ENCODE assay signal across 12 cellular contexts in the genomic region with DNA sequence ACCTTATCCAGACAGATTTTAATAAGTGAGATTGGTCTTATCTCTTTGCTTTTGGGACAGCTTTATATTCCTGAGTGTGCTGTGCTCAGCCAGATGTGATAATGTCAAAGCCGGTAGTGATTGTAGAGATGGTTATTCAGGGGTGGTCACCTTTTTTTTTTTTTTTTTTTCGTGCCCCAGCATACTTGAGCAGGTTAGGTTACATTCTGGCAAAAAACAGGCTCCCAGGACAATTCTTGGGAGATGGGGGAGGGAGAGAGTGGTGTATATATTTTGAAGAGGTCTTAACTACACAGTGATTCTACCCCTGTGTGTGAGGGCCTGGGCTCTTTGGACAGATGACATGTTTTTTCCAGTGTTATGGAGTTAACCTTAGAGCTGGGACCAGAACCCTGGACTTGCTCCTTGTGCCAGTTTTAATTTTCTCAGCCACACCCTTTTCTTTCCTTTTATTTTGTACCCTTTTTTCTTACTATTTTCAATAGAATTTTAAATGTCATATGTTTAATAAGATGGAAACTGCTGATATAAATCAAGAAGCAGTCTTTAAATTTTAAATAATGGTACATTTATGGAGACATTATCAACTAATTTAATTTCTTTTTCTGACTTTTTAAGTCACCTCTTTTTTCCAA.
DNase-seq lines count a peak whose midpoint lies in the region; ATAC-seq, FAIRE-seq and TF ChIP-seq lines count a peak whose summit lies in the region.
"Had no signal": no experiment of that assay in that cellular context is flagged by ENCODE, and none has a peak within 500 bp of the region (broad histone marks: within the 10 kb centered on the region; RNA-seq: fewer than 3 reads in every experiment).

No MANE protein-coding gene starts in this region.

- H2AK5ac ChIP-seq in trophoblast cell (ENCODE audit: low read length): no peak overlapping the region

- no peak for ATAC-seq in HG03565 (IDR thresholded peaks at IDR 0.05; ENCODE audit: unreplicated experiment)
- ATAC-seq in right lobe of liver: no peak

- H3K14ac ChIP-seq in trophoblast cell (ENCODE audit: low read length): no peak overlapping the region

- no peak overlapping the region for H2AFZ ChIP-seq in trophoblast cell (ENCODE audit: insufficient read depth, low read length, poor library complexity)

- no peak overlapping the region for H3K4me3 Mint-ChIP-seq in T-helper 1 cell treated with Interleukin-12 subunit alpha and Interleukin-12 subunit beta and Interleukin-4 antibody, amounts not matched to agents 30 μg/mL and 1 μg/mL, for 36 hours
- H3K4me3 Mint-ChIP-seq in chondrocyte (ENCODE audit: unreplicated experiment): no peak overlapping the region

- no peaks in the 10 kb centered on the region for H3K9me3 ChIP-seq in HEK293 (ENCODE audit: control insufficient read depth, insufficient read depth, low read depth, low read length)
- no peaks in the 10 kb centered on the region for H3K9me3 ChIP-seq in trophoblast cell (ENCODE audit: insufficient read depth, low read depth, low read length)
- H3K9me3 ChIP-seq in kidney (ENCODE audit: control insufficient read depth in 1 of 2, low read length in 2 of 2): no peaks in the 10 kb centered on the region
- no peaks in the 10 kb centered on the region for H3K9me3 ChIP-seq in right lobe of liver

- no peaks in the 10 kb centered on the region for H3K9me3 Mint-ChIP-seq in T-helper 1 cell treated with Interleukin-12 subunit alpha and Interleukin-12 subunit beta and Interleukin-4 antibody, amounts not matched to agents 30 μg/mL and 1 μg/mL, for 36 hours
- no peaks in the 10 kb centered on the region for H3K9me3 Mint-ChIP-seq in chondrocyte (ENCODE audit: low read depth)

- TF ChIP-seq POLR2A in right lobe of liver (IDR thresholded peaks at IDR 0.05): no peak

- POLR2A ChIA-PET in HEK293 (lab: Yijun Ruan, JAX): interaction anchor here (0.8 kb wide), 1 partner anchor 109 kb away, joined by 3 read pairs; no protein-coding TSS in a partner anchor

- H3K27ac Mint-ChIP-seq in T-helper 1 cell treated with Interleukin-12 subunit alpha and Interleukin-12 subunit beta and Interleukin-4 antibody, amounts not matched to agents 30 μg/mL and 1 μg/mL, for 36 hours: peak overlapping the region; percentile 52
- H3K27ac Mint-ChIP-seq in chondrocyte (ENCODE audit: unreplicated experiment): peak overlapping the region; percentile 91

- H2BK5ac ChIP-seq in trophoblast cell (ENCODE audit: low read depth, low read length, poor library complexity): peak overlapping the region; percentile 50

- no peak overlapping the region for H3K4me3 ChIP-seq in HEK293 (ENCODE audit: low read depth, low read length)
- H3K4me3 ChIP-seq in trophoblast cell (ENCODE audit: low read depth, low read length): no peak overlapping the region
- H3K4me3 ChIP-seq in kidney (ENCODE audit: low read length in 2 of 2): no peak overlapping the region
- H3K4me3 ChIP-seq in right lobe of liver: no peak overlapping the region

- peaks cover 54% of the 10 kb centered on the region for H3K4me1 Mint-ChIP-seq in T-helper 1 cell treated with Interleukin-12 subunit alpha and Interleukin-12 subunit beta and Interleukin-4 antibody, amounts not matched to agents 30 μg/mL and 1 μg/mL, for 36 hours (ENCODE audit: low read depth)
- H3K4me1 Mint-ChIP-seq in chondrocyte (ENCODE audit: low read depth): peaks cover 94% of the 10 kb centered on the region

- H4K91ac ChIP-seq in trophoblast cell (ENCODE audit: low read depth, low read length): no peak overlapping the region

- H3K27ac ChIP-seq in HEK293 (ENCODE audit: extremely low read depth, low read depth, low read length) (no peak overlapping the region), trophoblast cell (ENCODE audit: low read depth, low read length) (peak overlapping the region; percentile 63), kidney (ENCODE audit: low read depth in 2 of 2, low read length in 2 of 2) (no peak overlapping the region), right lobe of liver (peak overlapping the region in 1 of 3 donors; percentile 9)

- no peak for DNase-seq in T-helper 1 cell
- DNase-seq in chondrocyte (ENCODE audit: low spot score): no peak
- DNase-seq in trophoblast cell: peak; percentile 8 to 53
- DNase-seq in kidney: no peak
- no peak for DNase-seq in right lobe of liver
- DNase-seq: foreskin melanocyte, NCI-H1048, NCI-H345 had no signal

- no peak overlapping the region for H4K8ac ChIP-seq in trophoblast cell (ENCODE audit: low read depth, low read length)

- TF ChIP-seq CTCF in HEK293 (tag by site-specific recombination; IDR thresholded peaks at IDR 0.05) (no peak), chondrocyte (IDR thresholded peaks at IDR 0.05) (no peak), kidney (IDR thresholded peaks at IDR 0.05; ENCODE audit: borderline replicate concordance, extremely low read depth, insufficient read depth) (no peak), right lobe of liver (IDR thresholded peaks at IDR 0.05) (no peak)

- no peaks in the 10 kb centered on the region for H3K27me3 Mint-ChIP-seq in T-helper 1 cell treated with Interleukin-12 subunit alpha and Interleukin-12 subunit beta and Interleukin-4 antibody, amounts not matched to agents 30 μg/mL and 1 μg/mL, for 36 hours (ENCODE audit: low read depth)
- H3K27me3 Mint-ChIP-seq in chondrocyte (ENCODE audit: low read depth): no peaks in the 10 kb centered on the region

- H3K4me1 ChIP-seq in HEK293 (ENCODE audit: control insufficient read depth, insufficient read depth, low read length) (peaks cover 46% of the 10 kb centered on the region), trophoblast cell (ENCODE audit: control insufficient read depth in 1 of 2, insufficient read depth in 2 of 2, low read length in 2 of 2) (peaks cover 13 to 33% of the 10 kb centered on the region in 2 experiments), kidney (ENCODE audit: control insufficient read depth in 1 of 2, insufficient read depth in 1 of 2, low read depth in 1 of 2, low read length in 2 of 2) (peaks cover 10 to 18% of the 10 kb centered on the region in 2 donors), right lobe of liver (peaks cover 0 to 72% (median 22%) of the 10 kb centered on the region in 4 donors)

- no peaks in the 10 kb centered on the region for H3K79me1 ChIP-seq in trophoblast cell (ENCODE audit: low read length)

- intact Hi-C loops in kidney (cut with DNase I) (no loop called here), right lobe of liver (cut with DNase I) (no loop called here)

- CTCF ChIA-PET in HEK293 (lab: Yijun Ruan, JAX): interaction anchor here (0.6 to 3.1 kb wide), 2 partner anchors 9 to 459 kb away, joined by 3 to 24 read pairs; no protein-coding TSS in a partner anchor

- no peak overlapping the region for H4K12ac ChIP-seq in trophoblast cell (ENCODE audit: low read depth, low read length)

- no peak overlapping the region for H3K4ac ChIP-seq in trophoblast cell (ENCODE audit: low read depth, low read length)

- peaks cover 14% of the 10 kb centered on the region for H3K79me2 ChIP-seq in trophoblast cell (ENCODE audit: control insufficient read depth, insufficient read depth, low read length, poor library complexity)

- peaks cover 14% of the 10 kb centered on the region for H3K36me3 Mint-ChIP-seq in T-helper 1 cell treated with Interleukin-12 subunit alpha and Interleukin-12 subunit beta and Interleukin-4 antibody, amounts not matched to agents 30 μg/mL and 1 μg/mL, for 36 hours (ENCODE audit: low read depth)
- H3K36me3 Mint-ChIP-seq in chondrocyte (ENCODE audit: low read depth): no peaks in the 10 kb centered on the region

- H2BK12ac ChIP-seq in trophoblast cell (ENCODE audit: low read length): no peak overlapping the region

- no CpG with 5 or more reads among the region's 2 CpGs for WGBS in trophoblast cell (ENCODE audit: extremely low coverage, insufficient coverage, insufficient read length)
- 79% methylated on average over 2 of the region's 2 CpGs for WGBS in right lobe of liver (ENCODE audit: insufficient coverage, low coverage, low lambda C conversion rate, missing lambda C conversion rate)

- no peaks in the 10 kb centered on the region for H3K27me3 ChIP-seq in trophoblast cell (ENCODE audit: insufficient read depth, low read length)
- H3K27me3 ChIP-seq in right lobe of liver: no peaks in the 10 kb centered on the region

- H3K4me2 ChIP-seq in trophoblast cell (ENCODE audit: low read length): peak overlapping the region; percentile 41

- no peak for FAIRE-seq in kidney (lab: Jason Lieb, UNC)
- FAIRE-seq: islet of Langerhans had no signal

- peak overlapping the region; percentile 28 for H2BK120ac ChIP-seq in trophoblast cell (ENCODE audit: insufficient read depth, low read length, poor library complexity)

- no peak overlapping the region for H3K18ac ChIP-seq in trophoblast cell (ENCODE audit: low read length)

- H3K36me3 ChIP-seq in HEK293 (ENCODE audit: control insufficient read depth in 2 of 2, insufficient read depth in 1 of 2, low read length in 2 of 2) (no peaks in the 10 kb centered on the region), trophoblast cell (ENCODE audit: control insufficient read depth in 1 of 2, insufficient read depth in 2 of 2, low read length in 2 of 2) (no peaks in the 10 kb centered on the region), kidney (ENCODE audit: control insufficient read depth in 1 of 2, insufficient read depth in 2 of 2, low read length in 2 of 2) (peaks cover 0 to under 1% of the 10 kb centered on the region in 2 donors), right lobe of liver (no peaks in the 10 kb centered on the region)

- H3K23ac ChIP-seq in trophoblast cell (ENCODE audit: low read length): no peak overlapping the region

- H3K9ac ChIP-seq in trophoblast cell (ENCODE audit: low read length) (no peak overlapping the region), kidney (ENCODE audit: low read length in 2 of 2) (no peak overlapping the region)

TF ChIP-seq in HEK293, 187 proteins besides CTCF, POLR2A, EP300 and RAD21 (continues in another document):
- TF ChIP-seq ZNF558 (tag by site-specific recombination; IDR thresholded peaks at IDR 0.05) (no peak), ZNF155 (tag by site-specific recombination; IDR thresholded peaks at IDR 0.05) (no peak), ZNF248 (tag by site-specific recombination; IDR thresholded peaks at IDR 0.05) (no peak), ZFP41 (tag by site-specific recombination; IDR thresholded peaks at IDR 0.05; ENCODE audit: borderline replicate concordance) (no peak), ZBTB17 (tag by site-specific recombination; IDR thresholded peaks at IDR 0.05) (no peak)
- TF ChIP-seq, protein P1, sequence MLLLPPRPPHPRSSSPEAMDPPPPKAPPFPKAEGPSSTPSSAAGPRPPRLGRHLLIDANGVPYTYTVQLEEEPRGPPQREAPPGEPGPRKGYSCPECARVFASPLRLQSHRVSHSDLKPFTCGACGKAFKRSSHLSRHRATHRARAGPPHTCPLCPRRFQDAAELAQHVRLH (tag by site-specific recombination; IDR thresholded peaks at IDR 0.05): no peak

Comparison
In these comparisons a context has a peak if more than half of its experiments do, and no peak if none do; other contexts are left out.
1. DNase-seq: peak in trophoblast cell (2 of 2); none in T-helper 1 cell (0 of 5), chondrocyte (single experiment), kidney (single experiment) and right lobe of liver (0 of 3).